ENCODE assay signal across 8 cellular contexts in genomic region chr9:114911167-114911821, GRCh38. TPM values are rescaled to one million over a fixed set of nuclear protein-coding genes. Genes with fewer than 3 reads are reported as not detected.
DNase-seq lines count a peak whose midpoint lies in the region; ATAC-seq and TF ChIP-seq lines count a peak whose summit lies in the region.

No MANE protein-coding gene starts in this region.

- DNase-seq in activated naive CD4-positive, alpha-beta T cell treated with anti-CD3 and anti-CD28 coated beads for 36 hours, result no peak
- no peak for DNase-seq in activated naive CD4-positive, alpha-beta T cell treated with anti-CD3 and anti-CD28 coated beads, Interleukin-2, amount 50 U/mL, for 72 hours (ENCODE audit: low spot score in 2 of 2)
- DNase-seq in NCI-H2029 (lab: John Stamatoyannopoulos, UW) (peak; percentile 51), left ventricle myocardium inferior (no peak), suprapubic skin (ENCODE audit: low spot score in 2 of 2) (no peak)
- no peak for DNase-seq in activated CD8-positive, alpha-beta T cell treated with anti-CD3 and anti-CD28 coated beads for 36 hours
- DNase-seq in natural killer cell treated with Interleukin-12 subunit alpha and Interleukin-12 subunit beta and Interleukin-15 and Interleukin-18, amount 100 ng/mL, for 72 hours (ENCODE audit: low spot score), result no peak

- H3K27ac ChIP-seq in left ventricle myocardium inferior (replicated peaks) (no peak overlapping the region), suprapubic skin (no peak overlapping the region)

- no peak overlapping the region for H3K4me3 ChIP-seq in left ventricle myocardium inferior
- H3K4me3 ChIP-seq in suprapubic skin, result no peak overlapping the region

- no peaks in the 10 kb centered on the region for H3K27me3 Mint-ChIP-seq in activated naive CD4-positive, alpha-beta T cell treated with anti-CD3 and anti-CD28 coated beads for 36 hours (ENCODE audit: low read depth)
- no peaks in the 10 kb centered on the region for H3K27me3 Mint-ChIP-seq in activated CD8-positive, alpha-beta T cell treated with anti-CD3 and anti-CD28 coated beads for 36 hours
- H3K27me3 Mint-ChIP-seq in natural killer cell treated with Interleukin-12 subunit alpha and Interleukin-12 subunit beta and Interleukin-15 and Interleukin-18, amount 100 ng/mL, for 72 hours, result no peaks in the 10 kb centered on the region

- peak; percentile 36 for TF ChIP-seq CTCF in activated CD8-positive, alpha-beta T cell treated with anti-CD3 and anti-CD28 coated beads for 36 hours (IDR thresholded peaks at IDR 0.05)
- peak; percentile 80 for TF ChIP-seq CTCF in left ventricle myocardium inferior (IDR thresholded peaks at IDR 0.05; ENCODE audit: borderline replicate concordance)
- peak; percentile 48 to 66 for TF ChIP-seq CTCF in suprapubic skin (IDR thresholded peaks at IDR 0.05)

- TF ChIP-seq POLR2A in suprapubic skin (IDR thresholded peaks at IDR 0.05), result no peak

- CTCF ChIA-PET in activated naive CD4-positive, alpha-beta T cell treated with anti-CD3 and anti-CD28 coated beads for 36 hours (lab: Charles Lee), result interaction anchor here (0.7 to 6.6 kb wide), 16 partner anchors 10 to 248 kb away, joined by 3 to 155 read pairs (median 5); partner anchors contain the start of genes TEX48, TNFSF15 and TNFSF8
- CTCF ChIA-PET in activated CD8-positive, alpha-beta T cell treated with anti-CD3 and anti-CD28 coated beads for 36 hours (lab: Charles Lee), result interaction anchor here (0.7 to 8.4 kb wide), 17 partner anchors 10 to 231 kb away, joined by 3 to 188 read pairs (median 4); partner anchors contain the start of gene TEX48

- H3K4me1 Mint-ChIP-seq in activated naive CD4-positive, alpha-beta T cell treated with anti-CD3 and anti-CD28 coated beads for 36 hours (ENCODE audit: low read depth), result peaks cover 81% of the 10 kb centered on the region
- H3K4me1 Mint-ChIP-seq in activated CD8-positive, alpha-beta T cell treated with anti-CD3 and anti-CD28 coated beads for 36 hours (ENCODE audit: low read depth), result peaks cover 76% of the 10 kb centered on the region
- H3K4me1 Mint-ChIP-seq in natural killer cell treated with Interleukin-12 subunit alpha and Interleukin-12 subunit beta and Interleukin-15 and Interleukin-18, amount 100 ng/mL, for 72 hours (ENCODE audit: low read depth in 2 of 2), result peaks cover 36 to 43% of the 10 kb centered on the region in 2 donors

- peak overlapping the region; percentile 8 for H3K27ac Mint-ChIP-seq in activated naive CD4-positive, alpha-beta T cell treated with anti-CD3 and anti-CD28 coated beads for 36 hours
- H3K27ac Mint-ChIP-seq in activated naive CD4-positive, alpha-beta T cell treated with anti-CD3 and anti-CD28 coated beads, Interleukin-2, amount 50 U/mL, for 72 hours, result peak overlapping the region in 1 of 2 donors; percentile 99
- H3K27ac Mint-ChIP-seq in activated CD8-positive, alpha-beta T cell treated with anti-CD3 and anti-CD28 coated beads for 36 hours, result peak overlapping the region; percentile 96
- no peak overlapping the region for H3K27ac Mint-ChIP-seq in natural killer cell treated with Interleukin-12 subunit alpha and Interleukin-12 subunit beta and Interleukin-15 and Interleukin-18, amount 100 ng/mL, for 72 hours

- no peak for ATAC-seq in activated naive CD4-positive, alpha-beta T cell treated with anti-CD3 and anti-CD28 coated beads, Interleukin-2, amount 50 U/mL, for 72 hours
- no peak for ATAC-seq in activated CD8-positive, alpha-beta T cell treated with anti-CD3 and anti-CD28 coated beads for 36 hours
- ATAC-seq in natural killer cell treated with Interleukin-12 subunit alpha and Interleukin-12 subunit beta and Interleukin-15 and Interleukin-18, amount 100 ng/mL, for 72 hours, result no peak
- no peak for ATAC-seq in HG02885 (IDR thresholded peaks at IDR 0.05; ENCODE audit: poor library complexity, unreplicated experiment)

- H3K9me3 ChIP-seq in left ventricle myocardium inferior (replicated peaks), result no peaks in the 10 kb centered on the region
- H3K9me3 ChIP-seq in suprapubic skin, result no peaks in the 10 kb centered on the region

- POLR2A ChIA-PET in activated CD8-positive, alpha-beta T cell treated with anti-CD3 and anti-CD28 coated beads for 36 hours (lab: Charles Lee), result interaction anchor here (1.4 to 3.0 kb wide), 2 partner anchors 10 to 20 kb away, joined by 4 to 21 read pairs; partner anchors contain the start of gene TNFSF8

- intact Hi-C loops in activated naive CD4-positive, alpha-beta T cell treated with anti-CD3 and anti-CD28 coated beads for 36 hours (cut with micrococcal nuclease), result loop anchor here (1.0 kb wide), 1 partner anchor 17 kb away; no protein-coding TSS in a partner anchor
- intact Hi-C loops in activated CD8-positive, alpha-beta T cell treated with anti-CD3 and anti-CD28 coated beads for 36 hours (cut with micrococcal nuclease), result no loop called here
- intact Hi-C loops in left ventricle myocardium inferior (cut with micrococcal nuclease), result loop anchor here (5.0 kb wide), 1 partner anchor 174 kb away; no protein-coding TSS in a partner anchor

- peaks cover 68% of the 10 kb centered on the region for H3K27me3 ChIP-seq in left ventricle myocardium inferior (ENCODE audit: low read depth)
- H3K27me3 ChIP-seq in suprapubic skin, result no peaks in the 10 kb centered on the region

- peaks cover 62% of the 10 kb centered on the region for H3K36me3 Mint-ChIP-seq in activated naive CD4-positive, alpha-beta T cell treated with anti-CD3 and anti-CD28 coated beads for 36 hours (ENCODE audit: low read depth)
- H3K36me3 Mint-ChIP-seq in activated naive CD4-positive, alpha-beta T cell treated with anti-CD3 and anti-CD28 coated beads, Interleukin-2, amount 50 U/mL, for 72 hours, result peaks cover 50 to 80% of the 10 kb centered on the region in 2 donors
- peaks cover 77% of the 10 kb centered on the region for H3K36me3 Mint-ChIP-seq in activated CD8-positive, alpha-beta T cell treated with anti-CD3 and anti-CD28 coated beads for 36 hours (ENCODE audit: low read depth)
- H3K36me3 Mint-ChIP-seq in natural killer cell treated with Interleukin-12 subunit alpha and Interleukin-12 subunit beta and Interleukin-15 and Interleukin-18, amount 100 ng/mL, for 72 hours, result peaks cover 5% of the 10 kb centered on the region

- no peaks in the 10 kb centered on the region for H3K9me3 Mint-ChIP-seq in activated naive CD4-positive, alpha-beta T cell treated with anti-CD3 and anti-CD28 coated beads for 36 hours
- no peaks in the 10 kb centered on the region for H3K9me3 Mint-ChIP-seq in activated naive CD4-positive, alpha-beta T cell treated with anti-CD3 and anti-CD28 coated beads, Interleukin-2, amount 50 U/mL, for 72 hours
- no peaks in the 10 kb centered on the region for H3K9me3 Mint-ChIP-seq in activated CD8-positive, alpha-beta T cell treated with anti-CD3 and anti-CD28 coated beads for 36 hours
- H3K9me3 Mint-ChIP-seq in natural killer cell treated with Interleukin-12 subunit alpha and Interleukin-12 subunit beta and Interleukin-15 and Interleukin-18, amount 100 ng/mL, for 72 hours, result no peaks in the 10 kb centered on the region

- 58% methylated on average over 2 of the region's 2 CpGs for WGBS in suprapubic skin

- H3K36me3 ChIP-seq in left ventricle myocardium inferior, result no peaks in the 10 kb centered on the region
- H3K36me3 ChIP-seq in suprapubic skin, result no peaks in the 10 kb centered on the region

- TF ChIP-seq EP300 in suprapubic skin (IDR thresholded peaks at IDR 0.05), result no peak

- H3K4me3 Mint-ChIP-seq in activated naive CD4-positive, alpha-beta T cell treated with anti-CD3 and anti-CD28 coated beads for 36 hours, result no peak overlapping the region
- H3K4me3 Mint-ChIP-seq in activated CD8-positive, alpha-beta T cell treated with anti-CD3 and anti-CD28 coated beads for 36 hours, result no peak overlapping the region
- no peak overlapping the region for H3K4me3 Mint-ChIP-seq in natural killer cell treated with Interleukin-12 subunit alpha and Interleukin-12 subunit beta and Interleukin-15 and Interleukin-18, amount 100 ng/mL, for 72 hours

- no peaks in the 10 kb centered on the region for H3K4me1 ChIP-seq in left ventricle myocardium inferior
- H3K4me1 ChIP-seq in suprapubic skin, result peaks cover 21% of the 10 kb centered on the region

RNA-seq across cellular contexts. Expression of gene TNFSF8, which starts 19.1 kb away (rescaled TPM):
- total RNA-seq in activated naive CD4-positive, alpha-beta T cell treated with anti-CD3 and anti-CD28 coated beads for 36 hours, result 10 to 100 TPM; 25.9 to 26.4 TPM
- 10 to 100 TPM; 11.0 to 26.9 TPM for total RNA-seq in activated naive CD4-positive, alpha-beta T cell treated with anti-CD3 and anti-CD28 coated beads, Interleukin-2, amount 50 U/mL, for 72 hours
- 10 to 100 TPM; 21.7 to 23.9 TPM for total RNA-seq in activated CD8-positive, alpha-beta T cell treated with anti-CD3 and anti-CD28 coated beads for 36 hours
- total RNA-seq in left ventricle myocardium inferior (0.63 TPM), suprapubic skin (1 to 10 TPM in 3 of 4 donors, under 1 TPM in 1; 0.23 to 4.0 (median 1.4) TPM)
- 1 to 10 TPM; 1.3 to 1.9 TPM for total RNA-seq in natural killer cell treated with Interleukin-12 subunit alpha and Interleukin-12 subunit beta and Interleukin-15 and Interleukin-18, amount 100 ng/mL, for 72 hours

Comparison
In these comparisons a context has a peak if more than half of its experiments do, and no peak if none do; other contexts are left out.
1. H3K27ac Mint-ChIP-seq: peak in activated naive CD4-positive, alpha-beta T cell treated with anti-CD3 and anti-CD28 coated beads for 36 hours (single experiment) and activated CD8-positive, alpha-beta T cell treated with anti-CD3 and anti-CD28 coated beads for 36 hours (single experiment); none in natural killer cell treated with Interleukin-12 subunit alpha and Interleukin-12 subunit beta and Interleukin-15 and Interleukin-18, amount 100 ng/mL, for 72 hours (0 of 2).
2. Peak in every context shown above with its lines, with median percentiles within 50 percentile points of each other: CTCF ChIP-seq.